Comparison of ENCODE assay signal across 8 cellular contexts in the genomic region with DNA sequence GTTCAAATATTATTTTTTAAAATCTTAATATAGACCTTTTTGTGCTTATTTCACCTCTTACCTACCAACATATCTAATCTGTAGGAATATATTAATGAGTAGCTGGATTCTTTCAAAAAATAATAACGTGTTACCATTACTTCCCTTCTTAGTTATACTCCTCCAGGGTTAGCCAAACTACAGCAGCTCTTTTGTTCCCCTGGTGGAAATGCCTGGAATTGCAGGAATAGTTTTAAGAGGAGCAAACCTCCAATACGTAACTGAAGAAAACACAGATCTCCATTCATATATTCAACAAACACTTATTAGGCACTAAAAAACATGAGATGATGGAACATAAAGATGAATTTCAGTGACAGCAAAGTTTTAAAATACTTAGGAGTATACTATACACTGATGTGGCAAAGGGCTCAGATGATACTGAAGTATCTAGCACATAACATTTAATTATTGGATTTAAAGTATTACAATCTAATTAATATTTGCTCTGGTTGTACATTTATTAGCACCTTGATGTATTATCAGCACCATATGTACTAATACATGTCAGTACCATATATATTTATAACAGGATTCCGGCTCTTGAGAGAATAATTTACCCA.
A peak's percentile ranks its signal among the peaks of the same experiment; 100 is the strongest.
DNase-seq lines count a peak whose midpoint lies in the region; ATAC-seq, FAIRE-seq and TF ChIP-seq lines count a peak whose summit lies in the region.

No MANE protein-coding gene starts in this region.

- TF ChIP-seq CTCF in A549 (IDR thresholded peaks at IDR 0.05) (peak; percentile 31; the same call in 1 of the 3 replicates), NB4 (IDR thresholded peaks at IDR 0.05; ENCODE audit: low read depth, low read length) (peak; percentile 72)

- no peaks in the 10 kb centered on the region for H3K4me1 ChIP-seq in A549

- POLR2A ChIA-PET in A549 (lab: Yijun Ruan, JAX) = no interaction called here

- no peaks in the 10 kb centered on the region for H3K9me3 ChIP-seq in A549

- CTCF ChIA-PET in A549 (lab: Yijun Ruan, JAX) = no interaction called here

- H3K27ac ChIP-seq in A549 = no peak overlapping the region

- peak; percentile 28 to 58; a peak in 2 of 5 replicates for TF ChIP-seq RAD21 in A549 (conservative IDR thresholded peaks at IDR 0.05 in 1 of 2, IDR thresholded peaks at IDR 0.05 in 1 of 2)

- no peak overlapping the region for H3K4me2 ChIP-seq in A549

- TF ChIP-seq EP300 in A549 (IDR thresholded peaks at IDR 0.05) = no peak

- H3K4me3 ChIP-seq in A549 (no peak overlapping the region), NB4 (ENCODE audit: low read depth, low read length) (no peak overlapping the region)

- FAIRE-seq in A549 (lab: Jason Lieb, UNC) (no peak), GM18507 (lab: Jason Lieb, UNC) (peak; percentile 66)

- TF ChIP-seq POLR2A in A549 (IDR thresholded peaks at IDR 0.05; ENCODE audit: low read length) = no peak
- TF ChIP-seq POLR2A in NB4 (IDR thresholded peaks at IDR 0.05; ENCODE audit: extremely low read depth, insufficient read length) = no peak

- WGBS in A549 (ENCODE audit: missing lambda C conversion rate) = 67% methylated on average over 3 of the region's 3 CpGs

- peak; percentile 2 to 42 for DNase-seq in A549 (ENCODE audit: low read depth in 1 of 2, low spot score in 1 of 2)
- DNase-seq in GM18507 (ENCODE audit: extremely low spot score, insufficient read length, low read depth) = no peak
- DNase-seq in NB4 (ENCODE audit: low read depth) = peak; percentile 54
- DNase-seq in dermis blood vessel endothelial cell = peak; percentile 22
- DNase-seq in C1 segment of cervical spinal cord (lab: John Stamatoyannopoulos, UW) = no peak
- no peak for DNase-seq in NCI-H1048 (lab: John Stamatoyannopoulos, UW)

- 0 out of 6 replicates have a peak, but pooled peaks of 1 of the 2 experiments have one; percentile 33 for ATAC-seq in A549
- ATAC-seq in HG02981 (IDR thresholded peaks at IDR 0.05; ENCODE audit: unreplicated experiment) = no peak
- ATAC-seq in HG02938 (IDR thresholded peaks at IDR 0.05; ENCODE audit: unreplicated experiment) = no peak

TF ChIP-seq in A549, 52 proteins besides CTCF, POLR2A, EP300 and RAD21:
- TF ChIP-seq SMC3 (IDR thresholded peaks at IDR 0.05) = 0 out of 3 replicates have a peak, but pooled peaks have one; percentile 13
- no peak for TF ChIP-seq CHD2 (IDR thresholded peaks at IDR 0.05; ENCODE audit: low read length, partially characterized antibody)

Comparison
In these comparisons a context has a peak if more than half of its experiments do, and no peak if none do; other contexts are left out.
1. DNase-seq: peak in A549 (2 of 2), NB4 (single experiment) and dermis blood vessel endothelial cell (single experiment); none in GM18507 (single experiment), C1 segment of cervical spinal cord (0 of 14) and NCI-H1048 (single experiment).